ENCODE assay signal across 1 cellular context in the genomic region with DNA sequence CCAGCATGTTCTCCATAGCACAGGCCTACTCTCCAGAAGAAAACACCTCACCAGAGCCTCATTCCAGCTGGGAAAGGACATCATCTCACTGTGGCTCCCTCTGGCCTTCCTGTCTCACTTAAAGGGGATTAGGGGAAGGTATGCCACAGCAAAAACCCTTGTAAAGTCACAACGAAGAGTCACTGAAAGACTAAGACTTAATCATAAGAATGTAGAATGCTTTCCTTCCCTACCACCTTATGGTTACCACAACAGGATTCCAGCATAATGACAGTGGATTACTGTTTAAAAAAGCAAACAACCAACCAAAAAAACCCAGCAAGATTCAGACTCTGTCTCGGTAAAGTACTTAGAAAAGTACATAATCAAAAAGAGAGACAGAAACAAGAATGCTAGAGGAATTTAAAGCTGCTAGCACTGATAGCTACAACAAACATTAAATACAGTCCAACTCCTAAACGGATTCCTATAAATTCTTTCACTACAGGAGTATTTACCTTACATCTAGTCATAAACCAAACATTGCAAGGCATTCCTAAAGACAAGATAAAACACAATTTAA.
TF ChIP-seq lines count a peak whose summit lies in the region.

No MANE protein-coding gene starts in this region.

TF ChIP-seq in IMR-90, 13 proteins besides CTCF, POLR2A, EP300 and RAD21:
- no peak for TF ChIP-seq BHLHE40 (IDR thresholded peaks at IDR 0.05; ENCODE audit: low read depth, low read length)
- TF ChIP-seq, protein P1, sequence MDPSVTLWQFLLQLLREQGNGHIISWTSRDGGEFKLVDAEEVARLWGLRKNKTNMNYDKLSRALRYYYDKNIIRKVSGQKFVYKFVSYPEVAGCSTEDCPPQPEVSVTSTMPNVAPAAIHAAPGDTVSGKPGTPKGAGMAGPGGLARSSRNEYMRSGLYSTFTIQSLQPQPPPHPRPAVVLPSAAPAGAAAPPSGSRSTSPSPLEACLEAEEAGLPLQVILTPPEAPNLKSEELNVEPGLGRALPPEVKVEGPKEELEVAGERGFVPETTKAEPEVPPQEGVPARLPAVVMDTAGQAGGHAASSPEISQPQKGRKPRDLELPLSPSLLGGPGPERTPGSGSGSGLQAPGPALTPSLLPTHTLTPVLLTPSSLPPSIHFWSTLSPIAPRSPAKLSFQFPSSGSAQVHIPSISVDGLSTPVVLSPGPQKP (IDR thresholded peaks at IDR 0.05; ENCODE audit: borderline replicate concordance, low read depth, low read length) = no peak
- TF ChIP-seq MAFK (IDR thresholded peaks at IDR 0.05; ENCODE audit: low read depth, low read length) = no peak
- no peak for TF ChIP-seq MXI1 (IDR thresholded peaks at IDR 0.05; ENCODE audit: borderline replicate concordance, low read depth, low read length)
- TF ChIP-seq, protein P2, sequence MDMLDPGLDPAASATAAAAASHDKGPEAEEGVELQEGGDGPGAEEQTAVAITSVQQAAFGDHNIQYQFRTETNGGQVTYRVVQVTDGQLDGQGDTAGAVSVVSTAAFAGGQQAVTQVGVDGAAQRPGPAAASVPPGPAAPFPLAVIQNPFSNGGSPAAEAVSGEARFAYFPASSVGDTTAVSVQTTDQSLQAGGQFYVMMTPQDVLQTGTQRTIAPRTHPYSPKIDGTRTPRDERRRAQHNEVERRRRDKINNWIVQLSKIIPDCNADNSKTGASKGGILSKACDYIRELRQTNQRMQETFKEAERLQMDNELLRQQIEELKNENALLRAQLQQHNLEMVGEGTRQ (IDR thresholded peaks at IDR 0.05; ENCODE audit: low read depth, low read length) = no peak
- TF ChIP-seq CHD1 (IDR thresholded peaks at IDR 0.05; ENCODE audit: low read depth, low read length) = no peak
- no peak for TF ChIP-seq MAZ (IDR thresholded peaks at IDR 0.05; ENCODE audit: borderline replicate concordance, low read depth, low read length)
- TF ChIP-seq RCOR1 (IDR thresholded peaks at IDR 0.05; ENCODE audit: insufficient replicate concordance, low read length) = no peak
- no peak for TF ChIP-seq NFE2L2 (IDR thresholded peaks at IDR 0.05; ENCODE audit: low read depth, low read length)
- TF ChIP-seq SMC3 (IDR thresholded peaks at IDR 0.05; ENCODE audit: low read depth, low read length) = no peak
- no peak for TF ChIP-seq FOS (IDR thresholded peaks at IDR 0.05; ENCODE audit: low read depth, low read length)
- no peak for TF ChIP-seq RFX5 (IDR thresholded peaks at IDR 0.05; ENCODE audit: low read depth, low read length)
- TF ChIP-seq CEBPB (IDR thresholded peaks at IDR 0.05; ENCODE audit: low read depth, low read length) = no peak
TF ChIP-seq in IMR-90: peak in this region for 0.
